In genomic region chr4:10119773-10120172, GRCh38 we compare ENCODE assay signal across 18 cellular contexts. TPM values are rescaled to one million over a fixed set of nuclear protein-coding genes. Genes with fewer than 3 reads are reported as not detected.
DNase-seq lines count a peak whose midpoint lies in the region; ATAC-seq and TF ChIP-seq lines count a peak whose summit lies in the region.
"Had no signal": no experiment of that assay in that cellular context is flagged by ENCODE, and none has a peak within 500 bp of the region (broad histone marks: within the 10 kb centered on the region; RNA-seq: fewer than 3 reads in every experiment).

No MANE protein-coding gene starts in this region.

- ATAC-seq in left cardiac atrium (no peak), PC-3 (no peak)
- no peak for ATAC-seq in naive thymus-derived CD8-positive, alpha-beta T cell
- no peak for ATAC-seq in stimulated activated naive CD8-positive, alpha-beta T cell treated with anti-CD3 and anti-CD28 coated beads, Interleukin-15, amount 100 ng/mL, for 72 hours
- ATAC-seq: Panc1, Right ventricle myocardium inferior had no signal

- peaks cover 71% of the 10 kb centered on the region for H3K4me1 Mint-ChIP-seq in brain
- peaks cover 55 to 83% (median 65%) of the 10 kb centered on the region in 4 donors for H3K4me1 Mint-ChIP-seq in naive thymus-derived CD8-positive, alpha-beta T cell
- peaks cover 90% of the 10 kb centered on the region for H3K4me1 Mint-ChIP-seq in stimulated activated naive CD8-positive, alpha-beta T cell treated with anti-CD3 and anti-CD28 coated beads, Interleukin-15, amount 100 ng/mL, for 72 hours

- peaks cover 11% of the 10 kb centered on the region for H3K36me3 Mint-ChIP-seq in brain
- peaks cover 0 to 12% (median 8%) of the 10 kb centered on the region in 3 donors for H3K36me3 Mint-ChIP-seq in naive thymus-derived CD8-positive, alpha-beta T cell

- H3K4me3 Mint-ChIP-seq in brain, result peak overlapping the region in 2 of 5 experiments; percentile 21 to 93
- no peak overlapping the region for H3K4me3 Mint-ChIP-seq in naive thymus-derived CD8-positive, alpha-beta T cell
- no peak overlapping the region for H3K4me3 Mint-ChIP-seq in stimulated activated naive CD8-positive, alpha-beta T cell treated with anti-CD3 and anti-CD28 coated beads, Interleukin-15, amount 100 ng/mL, for 72 hours

- H3K27ac Mint-ChIP-seq in brain, result peak overlapping the region in 3 of 5 experiments; percentile 93 to 99 (median 98)
- peak overlapping the region in 8 of 10 donors; percentile 7 to 100 (median 82) for H3K27ac Mint-ChIP-seq in naive thymus-derived CD8-positive, alpha-beta T cell
- H3K27ac Mint-ChIP-seq in stimulated activated naive CD8-positive, alpha-beta T cell treated with anti-CD3 and anti-CD28 coated beads, Interleukin-15, amount 100 ng/mL, for 72 hours, result no peak overlapping the region

- H3K4me1 ChIP-seq in cardiac muscle cell (ENCODE audit: low read depth) (peaks cover 47% of the 10 kb centered on the region), thyroid gland (peaks cover 67 to 86% of the 10 kb centered on the region in 2 donors), PC-3 (ENCODE audit: insufficient read depth, low read length) (peaks cover 12% of the 10 kb centered on the region)

- POLR2A ChIA-PET in naive thymus-derived CD8-positive, alpha-beta T cell (lab: Charles Lee), result interaction anchor here (4.0 to 20.5 kb wide), 2 partner anchors 23 to 39 kb away, joined by 51 to 349 read pairs; no protein-coding TSS in a partner anchor
- POLR2A ChIA-PET in PC-3 (lab: Charles Lee; ENCODE audit: unreplicated experiment), result no interaction called here

- WGBS in thyroid gland, 2 donors, result 88 to 90% methylated on average over 7 of the region's 7 CpGs

- H3F3A ChIP-seq in PC-3 (ENCODE audit: low read length, unreplicated experiment), result no peaks in the 10 kb centered on the region

- no peak overlapping the region for H2AFZ ChIP-seq in PC-3 (ENCODE audit: low read length)

- H3K9me2 ChIP-seq in PC-3 (replicated peaks; ENCODE audit: low read length), result no peaks in the 10 kb centered on the region

- H3K27me3 ChIP-seq in cardiac muscle cell, result no peaks in the 10 kb centered on the region
- no peaks in the 10 kb centered on the region for H3K27me3 ChIP-seq in thyroid gland
- no peaks in the 10 kb centered on the region for H3K27me3 ChIP-seq in PC-3 (ENCODE audit: low read length)

- TF ChIP-seq CTCF in cardiac muscle cell (IDR thresholded peaks at IDR 0.05; ENCODE audit: low read depth, low read length) (no peak), brain (conservative IDR thresholded peaks at IDR 0.05) (no peak), thyroid gland (IDR thresholded peaks at IDR 0.05) (no peak), PC-3 (conservative IDR thresholded peaks at IDR 0.05; ENCODE audit: low read depth, low read length) (no peak)

- intact Hi-C loops in left cardiac atrium (cut with DNase I) (no loop called here), thyroid gland (cut with DNase I) (loop anchor here (10.0 kb wide), 1 partner anchor 105 kb away; no protein-coding TSS in a partner anchor), PC-3 (cut with micrococcal nuclease) (loop anchor here (5.0 kb wide), 1 partner anchor 42 kb away; no protein-coding TSS in a partner anchor)

- no TSS peak for BruUV-seq in PC-3 (replicated peaks; lab: Mats Ljungman, UMichigan)

- H3K27ac ChIP-seq in cardiac muscle cell (peak overlapping the region; percentile 99), thyroid gland (peak overlapping the region; percentile 71 to 100 (median 97)), PC-3 (ENCODE audit: low read length) (no peak overlapping the region)
- H3K27ac ChIP-seq: SK-N-MC had no signal

- H3K36me3 ChIP-seq in cardiac muscle cell (peaks cover 7% of the 10 kb centered on the region), thyroid gland (peaks cover 0 to 6% of the 10 kb centered on the region in 2 donors), PC-3 (ENCODE audit: low read depth, low read length) (peaks cover 2% of the 10 kb centered on the region; the same call in 1 of the 2 replicates)

- no peak overlapping the region for H3K4me3 ChIP-seq in cardiac muscle cell
- H3K4me3 ChIP-seq in thyroid gland (replicated peaks in 1 of 3), result no peak overlapping the region
- no peak overlapping the region for H3K4me3 ChIP-seq in PC-3 (ENCODE audit: low read length)
- H3K4me3 ChIP-seq: HAP-1, SK-N-MC had no signal

- H3K27me3 Mint-ChIP-seq in brain, result peaks cover 21% of the 10 kb centered on the region
- H3K27me3 Mint-ChIP-seq in naive thymus-derived CD8-positive, alpha-beta T cell, result no peaks in the 10 kb centered on the region
- H3K27me3 Mint-ChIP-seq in stimulated activated naive CD8-positive, alpha-beta T cell treated with anti-CD3 and anti-CD28 coated beads, Interleukin-15, amount 100 ng/mL, for 72 hours, result no peaks in the 10 kb centered on the region
- H3K27me3 Mint-ChIP-seq: CD4-positive, alpha-beta memory T cell had no signal

- H3K9ac ChIP-seq in PC-3 (ENCODE audit: low read length), result no peak overlapping the region

- H3K9me3 ChIP-seq in cardiac muscle cell (ENCODE audit: low read depth), result no peaks in the 10 kb centered on the region
- H3K9me3 ChIP-seq in thyroid gland, result no peaks in the 10 kb centered on the region
- no peaks in the 10 kb centered on the region for H3K9me3 ChIP-seq in PC-3 (ENCODE audit: low read length)
- H3K9me3 ChIP-seq: HAP-1 had no signal

- peaks cover 15% of the 10 kb centered on the region for H3K79me2 ChIP-seq in PC-3 (ENCODE audit: low read length)

- no peaks in the 10 kb centered on the region for H3K9me3 Mint-ChIP-seq in brain
- H3K9me3 Mint-ChIP-seq in naive thymus-derived CD8-positive, alpha-beta T cell, result no peaks in the 10 kb centered on the region
- no peaks in the 10 kb centered on the region for H3K9me3 Mint-ChIP-seq in stimulated activated naive CD8-positive, alpha-beta T cell treated with anti-CD3 and anti-CD28 coated beads, Interleukin-15, amount 100 ng/mL, for 72 hours

- CTCF ChIA-PET in PC-3 (lab: Charles Lee), result no interaction called here

- H4K20me1 ChIP-seq in PC-3 (ENCODE audit: low read length), result peaks cover 6% of the 10 kb centered on the region; the same call in 1 of the 2 replicates

- TF ChIP-seq POLR2A in thyroid gland (IDR thresholded peaks at IDR 0.05), result no peak

- DNase-seq in cardiac muscle cell (ENCODE audit: low read depth in 1 of 2, low spot score in 1 of 2) (no peak), left cardiac atrium (no peak), thyroid gland (no peak), DMS79 treated with DMSO at 0.1 percent for 48 hours (lab: John Stamatoyannopoulos, UW) (no peak), PC-3 (no peak)
- DNase-seq in naive thymus-derived CD8-positive, alpha-beta T cell, result no peak
- DNase-seq in stimulated activated naive CD8-positive, alpha-beta T cell treated with anti-CD3 and anti-CD28 coated beads, Interleukin-15, amount 100 ng/mL, for 72 hours, result no peak
- DNase-seq: CD4-positive, alpha-beta memory T cell; NCI-H1105 treated with DMSO at 0.1 percent for 48 hours; NCI-H187; NCI-H2171; NCI-H446; NCI-H82 had no signal

- no peak overlapping the region for H3K4me2 ChIP-seq in PC-3 (ENCODE audit: low read length)

RNA-seq across cellular contexts. Expression of gene WDR1, which starts 3.2 kb away (rescaled TPM):
- total RNA-seq in cardiac muscle cell (198 and 258 TPM in 2 replicates), left cardiac atrium (100 to 1,000 TPM; 206 to 267 TPM), thyroid gland (100 to 1,000 TPM; 122 to 238 (median 213) TPM), PC-3 (2014; rRNA removed) (148 and 150 TPM in 2 replicates)
- polyA plus RNA-seq in cardiac muscle cell (276 and 347 TPM in 2 replicates), brain (ENCODE audit: insufficient read depth, low read depth, low replicate concordance) (207 TPM)
- 100 to 1,000 TPM; 295 to 300 TPM for total RNA-seq in naive thymus-derived CD8-positive, alpha-beta T cell
- 100 to 1,000 TPM; 304 to 378 (median 322) TPM for polyA plus RNA-seq in naive thymus-derived CD8-positive, alpha-beta T cell

Comparison
In these comparisons a context has a peak if more than half of its experiments do, and no peak if none do; other contexts are left out.
1. H3K27ac Mint-ChIP-seq: peak in brain (3 of 5) and naive thymus-derived CD8-positive, alpha-beta T cell (8 of 10); none in stimulated activated naive CD8-positive, alpha-beta T cell treated with anti-CD3 and anti-CD28 coated beads, Interleukin-15, amount 100 ng/mL, for 72 hours (0 of 2).
2. intact Hi-C loops: an anchor here in thyroid gland (10.0 kb wide) and PC-3 (5.0 kb wide); none called in left cardiac atrium.